Comparison of ENCODE assay signal across 23 cellular contexts in the genomic region with DNA sequence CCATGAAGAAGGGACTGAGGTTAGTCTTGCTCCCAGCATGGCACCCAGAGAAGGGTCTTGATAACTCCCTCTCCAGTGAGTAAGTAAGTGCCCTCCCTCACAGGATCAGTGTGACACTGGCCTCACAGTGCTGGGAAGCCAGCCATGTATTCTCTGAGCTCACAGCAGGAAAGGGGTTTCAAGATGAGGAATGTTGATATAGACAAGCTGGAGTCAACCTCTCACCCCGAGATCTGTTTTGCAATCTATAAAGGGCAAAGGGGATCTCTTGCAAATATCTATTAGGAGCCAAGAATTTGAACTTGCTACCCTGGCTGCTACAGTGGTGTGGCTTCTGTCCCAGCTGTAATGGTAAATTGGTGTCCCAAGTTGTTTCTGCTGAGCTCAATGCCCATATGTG.
DNase-seq lines count a peak whose midpoint lies in the region; ATAC-seq and TF ChIP-seq lines count a peak whose summit lies in the region.
"Had no signal": no experiment of that assay in that cellular context is flagged by ENCODE, and none has a peak within 500 bp of the region (broad histone marks: within the 10 kb centered on the region; RNA-seq: fewer than 3 reads in every experiment).

No MANE protein-coding gene starts in this region.

- peaks cover 12% of the 10 kb centered on the region for H3K27me3 Mint-ChIP-seq in activated T-cell treated with anti-CD3 and anti-CD28 coated beads, Interleukin-2, amount 50 U/mL, for 72 hours (ENCODE audit: low read depth)
- H3K27me3 Mint-ChIP-seq: activated CD4-positive, alpha-beta T cell treated with anti-CD3 and anti-CD28 coated beads, Interleukin-2, amount 10 ng/mL, durations not matched to agents 7 days and 5 days; activated naive CD8-positive, alpha-beta T cell; memory B cell had no signal

- ATAC-seq in left lobe of liver, result peak; percentile 82
- no peak for ATAC-seq in left ventricle myocardium superior
- ATAC-seq in activated T-cell treated with anti-CD3 and anti-CD28 coated beads, Interleukin-2, amount 50 U/mL, for 72 hours (replicated peaks in 1 of 2), result no peak
- ATAC-seq: gastrocnemius medialis; stimulated activated effector memory CD8-positive, alpha-beta T cell treated with anti-CD3 and anti-CD28 coated beads, Interleukin-12 subunit alpha, Interleukin-12 subunit beta, amount 100 ng/mL, for 72 hours had no signal

- no peak for TF ChIP-seq CTCF in HEK293 (tag by site-specific recombination; IDR thresholded peaks at IDR 0.05)
- TF ChIP-seq CTCF in brain microvascular endothelial cell (IDR thresholded peaks at IDR 0.05; ENCODE audit: low read depth, low read length, missing control alignments), result no peak

- CTCF ChIA-PET in HEK293 (lab: Yijun Ruan, JAX), result interaction anchor here (0.9 kb wide), 1 partner anchor 45 kb away, joined by 3 read pairs; no protein-coding TSS in a partner anchor

- H3K36me3 Mint-ChIP-seq in activated T-cell treated with anti-CD3 and anti-CD28 coated beads, Interleukin-2, amount 50 U/mL, for 72 hours (ENCODE audit: insufficient read depth in 2 of 2), result no peaks in the 10 kb centered on the region
- H3K36me3 Mint-ChIP-seq: activated naive CD8-positive, alpha-beta T cell; memory B cell; stimulated activated effector memory CD8-positive, alpha-beta T cell treated with anti-CD3 and anti-CD28 coated beads, Interleukin-12 subunit alpha, Interleukin-12 subunit beta, amount 100 ng/mL, for 72 hours had no signal

- intact Hi-C loops in left ventricle myocardium superior (cut with micrococcal nuclease), result no loop called here

- no peak overlapping the region for H3K4me3 ChIP-seq in HEK293 (ENCODE audit: low read depth, low read length)
- no peak overlapping the region for H3K4me3 ChIP-seq in brain microvascular endothelial cell (ENCODE audit: low read depth, low read length)
- H3K4me3 ChIP-seq: gastrocnemius medialis, SJSA1, skin epidermis, tibial nerve had no signal

- H3K36me3 ChIP-seq in HEK293 (ENCODE audit: control insufficient read depth in 2 of 2, insufficient read depth in 1 of 2, low read length in 2 of 2) (no peaks in the 10 kb centered on the region), brain microvascular endothelial cell (replicated peaks) (no peaks in the 10 kb centered on the region)
- H3K36me3 ChIP-seq: gastrocnemius medialis, SJSA1, tibial nerve had no signal

- peaks cover 0 to 2% of the 10 kb centered on the region in 2 donors for H3K9me3 Mint-ChIP-seq in activated T-cell treated with anti-CD3 and anti-CD28 coated beads, Interleukin-2, amount 50 U/mL, for 72 hours
- H3K9me3 Mint-ChIP-seq: activated CD4-positive, alpha-beta T cell treated with anti-CD3 and anti-CD28 coated beads, Interleukin-2, amount 10 ng/mL, durations not matched to agents 7 days and 5 days; memory B cell had no signal

- H3K4me3 Mint-ChIP-seq in activated T-cell treated with anti-CD3 and anti-CD28 coated beads, Interleukin-2, amount 50 U/mL, for 72 hours, result no peak overlapping the region
- H3K4me3 Mint-ChIP-seq: activated CD4-positive, alpha-beta T cell treated with anti-CD3 and anti-CD28 coated beads, Interleukin-2, amount 10 ng/mL, durations not matched to agents 7 days and 5 days; activated naive CD8-positive, alpha-beta T cell; memory B cell; neural crest cell; stimulated activated effector memory CD8-positive, alpha-beta T cell treated with anti-CD3 and anti-CD28 coated beads, Interleukin-12 subunit alpha, Interleukin-12 subunit beta, amount 100 ng/mL, for 72 hours had no signal

- in situ Hi-C loops in brain microvascular endothelial cell (cut with HindIII; ENCODE audit: low pct_ligation_motif_present, low sequenced_read_pairs), result no loop called here

- H3K27me3 ChIP-seq in brain microvascular endothelial cell (replicated peaks), result no peaks in the 10 kb centered on the region
- H3K27me3 ChIP-seq: gastrocnemius medialis, SJSA1, tibial nerve had no signal

- POLR2A ChIA-PET in HEK293 (lab: Yijun Ruan, JAX), result no interaction called here

- H3K4me1 Mint-ChIP-seq in activated T-cell treated with anti-CD3 and anti-CD28 coated beads, Interleukin-2, amount 50 U/mL, for 72 hours (ENCODE audit: low read depth), result no peaks in the 10 kb centered on the region
- H3K4me1 Mint-ChIP-seq: activated CD4-positive, alpha-beta T cell treated with anti-CD3 and anti-CD28 coated beads, Interleukin-2, amount 10 ng/mL, durations not matched to agents 7 days and 5 days; memory B cell had no signal

- H3K9me3 ChIP-seq in HEK293 (ENCODE audit: control insufficient read depth, insufficient read depth, low read depth, low read length), result no peaks in the 10 kb centered on the region
- H3K9me3 ChIP-seq: gastrocnemius medialis, SJSA1, tibial nerve had no signal

- H3K27ac Mint-ChIP-seq in activated T-cell treated with anti-CD3 and anti-CD28 coated beads, Interleukin-2, amount 50 U/mL, for 72 hours, result no peak overlapping the region
- H3K27ac Mint-ChIP-seq: activated CD4-positive, alpha-beta T cell treated with anti-CD3 and anti-CD28 coated beads, Interleukin-2, amount 10 ng/mL, durations not matched to agents 7 days and 5 days; activated naive CD8-positive, alpha-beta T cell; memory B cell; stimulated activated effector memory CD8-positive, alpha-beta T cell treated with anti-CD3 and anti-CD28 coated beads, Interleukin-12 subunit alpha, Interleukin-12 subunit beta, amount 100 ng/mL, for 72 hours had no signal

- DNase-seq in A172 (ENCODE audit: low spot score) (peak; percentile 27), brain microvascular endothelial cell (peak; percentile 57), left lobe of liver (ENCODE audit: low spot score) (no peak), left ventricle myocardium superior (no peak), UCSD-AML1 (lab: John Stamatoyannopoulos, UW; ENCODE audit: unreplicated experiment) (no peak), T-helper 9 cell (no peak)
- no peak for DNase-seq in activated T-cell treated with anti-CD3 and anti-CD28 coated beads, Interleukin-2, amount 50 U/mL, for 72 hours
- DNase-seq: activated CD4-positive, alpha-beta T cell treated with anti-CD3 and anti-CD28 coated beads, Interleukin-2, amount 10 ng/mL, durations not matched to agents 7 days and 5 days; caudate nucleus; effector CD4-positive, alpha-beta T cell; gastrocnemius medialis; GDM1; NCI-H1694; NCI-H345 had no signal

- no peak overlapping the region for H3K27ac ChIP-seq in HEK293 (ENCODE audit: extremely low read depth, low read depth, low read length)
- peak overlapping the region; percentile 72 for H3K27ac ChIP-seq in brain microvascular endothelial cell
- H3K27ac ChIP-seq: gastrocnemius medialis, KMS-11, SJSA1, skin epidermis, tibial nerve had no signal

- H3K4me1 ChIP-seq in HEK293 (ENCODE audit: control insufficient read depth, insufficient read depth, low read length), result no peaks in the 10 kb centered on the region
- H3K4me1 ChIP-seq: gastrocnemius medialis, tibial nerve had no signal

TF ChIP-seq in HEK293, 187 proteins besides CTCF, POLR2A, EP300 and RAD21:
- TF ChIP-seq ZNF426 (tag by site-specific recombination; IDR thresholded peaks at IDR 0.05) (no peak), ZIC2 (tag by site-specific recombination; IDR thresholded peaks at IDR 0.05) (peak; percentile 98)

Comparison
In these comparisons a context has a peak if more than half of its experiments do, and no peak if none do; other contexts are left out.
1. DNase-seq: peak in A172 (single experiment) and brain microvascular endothelial cell (single experiment); none in left lobe of liver (single experiment), left ventricle myocardium superior (single experiment), activated T-cell treated with anti-CD3 and anti-CD28 coated beads, Interleukin-2, amount 50 U/mL, for 72 hours (0 of 2), UCSD-AML1 (single experiment) and T-helper 9 cell (single experiment).